In genomic region chr2:20806286-20806685, GRCh38 we compare ENCODE assay signal across 20 cellular contexts.
"Had no signal": no experiment of that assay in that cellular context is flagged by ENCODE, and none has a peak within 500 bp of the region (broad histone marks: within the 10 kb centered on the region; RNA-seq: fewer than 3 reads in every experiment).

No MANE protein-coding gene starts in this region.

- H3K4me3 ChIP-seq: K562 had no signal

- H3K27ac ChIP-seq: HL-60, KMS-11, RWPE1 had no signal

- H3K9me2 ChIP-seq: SK-N-SH had no signal

- H3K9ac ChIP-seq: KMS-11, SK-N-SH had no signal

- H3K9me3 ChIP-seq: SK-N-SH had no signal

- ATAC-seq: K562 had no signal

- DNase-seq: Kasumi-1, MM.1S, NCI-H1092 treated with DMSO at 0.1 percent for 48 hours, NCI-H1436, NCI-H187, NCI-H2029, NCI-H2081 treated with DMSO at 0.1 percent for 48 hours, NCI-H2171, NCI-H226, NCI-H446, NCI-H510A, NCI-H524 treated with DMSO at 0.1 percent for 48 hours, NCI-H69, NCI-H774, SHP77, SK-N-SH had no signal

- H3K4me2 ChIP-seq: KMS-11, SK-N-SH had no signal
